Comparison of ENCODE assay signal across 14 cellular contexts in the genomic region with DNA sequence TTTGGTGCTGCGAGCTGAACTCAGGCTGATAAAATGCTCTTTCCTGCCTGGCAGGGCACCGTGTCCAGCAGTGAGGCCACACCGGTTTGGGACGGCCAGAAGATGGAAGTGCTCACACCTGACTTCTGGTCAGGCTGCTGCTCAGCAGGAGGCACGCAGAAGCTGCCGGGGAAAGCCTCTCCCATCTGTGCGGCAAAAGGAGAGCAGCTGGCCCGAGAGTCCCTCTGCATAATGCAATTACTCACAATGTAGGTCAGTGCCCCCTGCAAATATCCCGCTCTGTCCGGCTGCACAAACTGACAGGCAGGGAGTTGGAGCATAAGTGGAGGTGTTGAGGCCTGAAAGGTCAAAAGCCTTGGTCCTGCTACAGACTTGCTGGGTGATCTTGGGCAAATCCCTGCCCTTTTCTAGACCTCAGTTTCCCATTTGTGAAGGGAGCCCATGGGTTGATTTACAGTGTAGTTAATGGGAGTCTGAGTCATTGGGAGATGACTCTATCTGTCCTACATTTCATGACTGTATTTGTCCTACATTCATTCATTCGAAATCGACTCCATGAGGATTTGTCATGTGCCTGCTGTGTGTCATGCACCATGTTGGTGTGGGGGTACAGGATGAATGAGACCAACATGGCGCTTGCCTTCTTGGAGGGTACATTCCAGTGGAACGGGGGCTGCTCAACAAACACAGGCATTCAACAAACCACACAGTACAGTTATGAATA.
A peak's percentile ranks its signal among the peaks of the same experiment; 100 is the strongest.
DNase-seq lines count a peak whose midpoint lies in the region; ATAC-seq and TF ChIP-seq lines count a peak whose summit lies in the region.
"Had no signal": no experiment of that assay in that cellular context is flagged by ENCODE, and none has a peak within 500 bp of the region (broad histone marks: within the 10 kb centered on the region; RNA-seq: fewer than 3 reads in every experiment).

No MANE protein-coding gene starts in this region.

- H3K36me3 Mint-ChIP-seq in brain = no peaks in the 10 kb centered on the region

- H3K27ac Mint-ChIP-seq in brain = peak overlapping the region in 3 of 5 experiments; percentile 33 to 79 (median 64)
- H3K27ac Mint-ChIP-seq: dendritic cell treated with granulocyte-macrophage colony-stimulating factor and Interleukin-4, amounts not matched to agents 40 ng/mL and 50 ng/mL, for 4 days had no signal

- H3K4me3 ChIP-seq in AG09309 (ENCODE audit: control insufficient read depth, low read depth, low read length) = no peak overlapping the region
- H3K4me3 ChIP-seq: esophagus squamous epithelium, spleen had no signal

- ATAC-seq in HG03457 (IDR thresholded peaks at IDR 0.05; ENCODE audit: unreplicated experiment) = no peak
- ATAC-seq: activated CD4-positive, CD25-positive, alpha-beta regulatory T cell treated with anti-CD3 and anti-CD28 coated beads, Interleukin-2, amount 50 U/mL, for 24 hours had no signal

- no peaks in the 10 kb centered on the region for H3K9me3 Mint-ChIP-seq in brain
- H3K9me3 Mint-ChIP-seq: dendritic cell treated with granulocyte-macrophage colony-stimulating factor and Interleukin-4, amounts not matched to agents 40 ng/mL and 50 ng/mL, for 4 days had no signal

- peak; percentile 28 for DNase-seq in AG09309 (ENCODE audit: low read depth)
- peak; percentile 53 for DNase-seq in M059J (ENCODE audit: low read depth)
- DNase-seq in kidney tubule cell (ENCODE audit: low spot score) = peak; percentile 69
- DNase-seq in H4 (ENCODE audit: low spot score) = no peak
- no peak for DNase-seq in SW480 (ENCODE audit: low spot score)
- DNase-seq in AG08396 (ENCODE audit: low spot score) = no peak
- DNase-seq: AML-193, esophagus squamous epithelium, mammary epithelial cell, spleen had no signal

- H3K4me3 Mint-ChIP-seq in brain = no peak overlapping the region
- H3K4me3 Mint-ChIP-seq: dendritic cell treated with granulocyte-macrophage colony-stimulating factor and Interleukin-4, amounts not matched to agents 40 ng/mL and 50 ng/mL, for 4 days had no signal

- H3K4me1 Mint-ChIP-seq in brain = peaks cover 28% of the 10 kb centered on the region

- TF ChIP-seq CTCF in AG09309 (IDR thresholded peaks at IDR 0.05; ENCODE audit: control insufficient read depth, insufficient read depth, low read depth, low read length, missing control alignments) (no peak), brain (conservative IDR thresholded peaks at IDR 0.05) (no peak)

- peaks cover 4% of the 10 kb centered on the region for H3K27me3 Mint-ChIP-seq in brain

Comparison
In these comparisons a context has a peak if more than half of its experiments do, and no peak if none do; other contexts are left out.
1. DNase-seq: peak in AG09309 (single experiment), M059J (single experiment) and kidney tubule cell (single experiment); none in H4 (single experiment), SW480 (single experiment) and AG08396 (single experiment).